ENCODE assay signal across 10 cellular contexts in genomic region chr16:78761427-78761826, GRCh38.
A peak's percentile ranks its signal among the peaks of the same experiment; 100 is the strongest.
DNase-seq lines count a peak whose midpoint lies in the region; ATAC-seq and TF ChIP-seq lines count a peak whose summit lies in the region.
"Had no signal": no experiment of that assay in that cellular context is flagged by ENCODE, and none has a peak within 500 bp of the region (broad histone marks: within the 10 kb centered on the region; RNA-seq: fewer than 3 reads in every experiment).

No MANE protein-coding gene starts in this region.

- DNase-seq in natural killer cell (peak; percentile 26), NCI-H1694 (lab: John Stamatoyannopoulos, UW) (no peak)
- no peak for DNase-seq in activated CD8-positive, alpha-beta memory T cell treated with anti-CD3 and anti-CD28 coated beads, Interleukin-2, amount 50 U/mL, for 4 hours
- no peak for DNase-seq in activated CD4-positive, alpha-beta T cell treated with anti-CD3 and anti-CD28 coated beads for 48 hours
- DNase-seq: left ventricle myocardium superior, right lobe of liver had no signal

- H3K4me1 Mint-ChIP-seq in natural killer cell, result peaks cover 4 to 17% of the 10 kb centered on the region in 2 donors

- no peak overlapping the region for H3K4me3 Mint-ChIP-seq in natural killer cell

- no peaks in the 10 kb centered on the region for H3K36me3 Mint-ChIP-seq in natural killer cell

- peaks cover 48 to 71% of the 10 kb centered on the region in 2 donors for H3K27me3 Mint-ChIP-seq in natural killer cell (ENCODE audit: low read depth in 2 of 2)

- no peaks in the 10 kb centered on the region for H3K9me3 Mint-ChIP-seq in natural killer cell

- no peak for TF ChIP-seq CTCF in natural killer cell (IDR thresholded peaks at IDR 0.05)

- intact Hi-C loops in natural killer cell (cut with micrococcal nuclease), result loop anchor here (5.0 kb wide), 1 partner anchor 54 kb away; no protein-coding TSS in a partner anchor

- ATAC-seq in GM18867 (IDR thresholded peaks at IDR 0.05; ENCODE audit: unreplicated experiment), result peak; percentile 95
- ATAC-seq in GM21423 (IDR thresholded peaks at IDR 0.05; ENCODE audit: unreplicated experiment), result peak; percentile 83
- ATAC-seq in HG03097 (IDR thresholded peaks at IDR 0.05; ENCODE audit: low FRiP score, unreplicated experiment), result peak; percentile 86
- peak; percentile 59 to 97 (median 71) for ATAC-seq in natural killer cell
- no peak for ATAC-seq in SK-N-SH treated with all-trans-retinoic acid at 6 μM for 48 hours
- ATAC-seq: left ventricle myocardium superior had no signal

- no peak overlapping the region for H3K27ac Mint-ChIP-seq in natural killer cell

TF ChIP-seq in SK-N-SH treated with all-trans-retinoic acid at 6 μM for 48 hours, 23 proteins besides CTCF, POLR2A, EP300 and RAD21:
- TF ChIP-seq CREB5 (CRISPR knock-in tag; IDR thresholded peaks at IDR 0.05; ENCODE audit: low read depth) (no peak), ISL1 (CRISPR knock-in tag; IDR thresholded peaks at IDR 0.05) (no peak), ZC3H10 (CRISPR knock-in tag; IDR thresholded peaks at IDR 0.05) (no peak), ZNF565 (CRISPR knock-in tag; conservative IDR thresholded peaks at IDR 0.05; ENCODE audit: low read depth) (no peak), PPARA (CRISPR knock-in tag; IDR thresholded peaks at IDR 0.05; ENCODE audit: borderline replicate concordance) (no peak), ZNF70 (CRISPR knock-in tag; IDR thresholded peaks at IDR 0.05) (no peak), TSHZ2 (CRISPR knock-in tag; IDR thresholded peaks at IDR 0.05) (no peak), SNAI2 (CRISPR knock-in tag; IDR thresholded peaks at IDR 0.05) (no peak), ZFP3 (CRISPR knock-in tag; IDR thresholded peaks at IDR 0.05) (no peak), ZNF8 (CRISPR knock-in tag; IDR thresholded peaks at IDR 0.05) (no peak), ARNTL (CRISPR knock-in tag; IDR thresholded peaks at IDR 0.05; ENCODE audit: borderline replicate concordance, low read depth) (no peak), BACH2 (CRISPR knock-in tag; IDR thresholded peaks at IDR 0.05; ENCODE audit: borderline replicate concordance) (no peak), TOX (CRISPR knock-in tag; IDR thresholded peaks at IDR 0.05; ENCODE audit: borderline replicate concordance) (no peak), TCF4 (CRISPR knock-in tag; IDR thresholded peaks at IDR 0.05; ENCODE audit: borderline replicate concordance) (no peak)
- TF ChIP-seq, protein P1, sequence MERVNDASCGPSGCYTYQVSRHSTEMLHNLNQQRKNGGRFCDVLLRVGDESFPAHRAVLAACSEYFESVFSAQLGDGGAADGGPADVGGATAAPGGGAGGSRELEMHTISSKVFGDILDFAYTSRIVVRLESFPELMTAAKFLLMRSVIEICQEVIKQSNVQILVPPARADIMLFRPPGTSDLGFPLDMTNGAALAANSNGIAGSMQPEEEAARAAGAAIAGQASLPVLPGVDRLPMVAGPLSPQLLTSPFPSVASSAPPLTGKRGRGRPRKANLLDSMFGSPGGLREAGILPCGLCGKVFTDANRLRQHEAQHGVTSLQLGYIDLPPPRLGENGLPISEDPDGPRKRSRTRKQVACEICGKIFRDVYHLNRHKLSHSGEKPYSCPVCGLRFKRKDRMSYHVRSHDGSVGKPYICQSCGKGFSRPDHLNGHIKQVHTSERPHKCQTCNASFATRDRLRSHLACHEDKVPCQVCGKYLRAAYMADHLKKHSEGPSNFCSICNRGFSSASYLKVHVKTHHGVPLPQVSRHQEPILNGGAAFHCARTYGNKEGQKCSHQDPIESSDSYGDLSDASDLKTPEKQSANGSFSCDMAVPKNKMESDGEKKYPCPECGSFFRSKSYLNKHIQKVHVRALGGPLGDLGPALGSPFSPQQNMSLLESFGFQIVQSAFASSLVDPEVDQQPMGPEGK (CRISPR knock-in tag; IDR thresholded peaks at IDR 0.05; ENCODE audit: borderline replicate concordance), result no peak
- TF ChIP-seq, protein P2, sequence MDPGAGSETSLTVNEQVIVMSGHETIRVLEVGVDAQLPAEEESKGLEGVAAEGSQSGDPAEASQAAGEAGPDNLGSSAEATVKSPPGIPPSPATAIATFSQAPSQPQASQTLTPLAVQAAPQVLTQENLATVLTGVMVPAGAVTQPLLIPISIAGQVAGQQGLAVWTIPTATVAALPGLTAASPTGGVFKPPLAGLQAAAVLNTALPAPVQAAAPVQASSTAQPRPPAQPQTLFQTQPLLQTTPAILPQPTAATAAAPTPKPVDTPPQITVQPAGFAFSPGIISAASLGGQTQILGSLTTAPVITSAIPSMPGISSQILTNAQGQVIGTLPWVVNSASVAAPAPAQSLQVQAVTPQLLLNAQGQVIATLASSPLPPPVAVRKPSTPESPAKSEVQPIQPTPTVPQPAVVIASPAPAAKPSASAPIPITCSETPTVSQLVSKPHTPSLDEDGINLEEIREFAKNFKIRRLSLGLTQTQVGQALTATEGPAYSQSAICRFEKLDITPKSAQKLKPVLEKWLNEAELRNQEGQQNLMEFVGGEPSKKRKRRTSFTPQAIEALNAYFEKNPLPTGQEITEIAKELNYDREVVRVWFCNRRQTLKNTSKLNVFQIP (CRISPR knock-in tag; IDR thresholded peaks at IDR 0.05; ENCODE audit: borderline replicate concordance, low read depth), result no peak
- TF ChIP-seq, protein P3, sequence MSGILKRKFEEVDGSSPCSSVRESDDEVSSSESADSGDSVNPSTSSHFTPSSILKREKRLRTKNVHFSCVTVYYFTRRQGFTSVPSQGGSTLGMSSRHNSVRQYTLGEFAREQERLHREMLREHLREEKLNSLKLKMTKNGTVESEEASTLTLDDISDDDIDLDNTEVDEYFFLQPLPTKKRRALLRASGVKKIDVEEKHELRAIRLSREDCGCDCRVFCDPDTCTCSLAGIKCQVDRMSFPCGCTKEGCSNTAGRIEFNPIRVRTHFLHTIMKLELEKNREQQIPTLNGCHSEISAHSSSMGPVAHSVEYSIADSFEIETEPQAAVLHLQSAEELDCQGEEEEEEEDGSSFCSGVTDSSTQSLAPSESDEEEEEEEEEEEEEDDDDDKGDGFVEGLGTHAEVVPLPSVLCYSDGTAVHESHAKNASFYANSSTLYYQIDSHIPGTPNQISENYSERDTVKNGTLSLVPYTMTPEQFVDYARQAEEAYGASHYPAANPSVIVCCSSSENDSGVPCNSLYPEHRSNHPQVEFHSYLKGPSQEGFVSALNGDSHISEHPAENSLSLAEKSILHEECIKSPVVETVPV (CRISPR knock-in tag; IDR thresholded peaks at IDR 0.05), result no peak
